Comparison of ENCODE assay signal across 9 cellular contexts in the genomic region with DNA sequence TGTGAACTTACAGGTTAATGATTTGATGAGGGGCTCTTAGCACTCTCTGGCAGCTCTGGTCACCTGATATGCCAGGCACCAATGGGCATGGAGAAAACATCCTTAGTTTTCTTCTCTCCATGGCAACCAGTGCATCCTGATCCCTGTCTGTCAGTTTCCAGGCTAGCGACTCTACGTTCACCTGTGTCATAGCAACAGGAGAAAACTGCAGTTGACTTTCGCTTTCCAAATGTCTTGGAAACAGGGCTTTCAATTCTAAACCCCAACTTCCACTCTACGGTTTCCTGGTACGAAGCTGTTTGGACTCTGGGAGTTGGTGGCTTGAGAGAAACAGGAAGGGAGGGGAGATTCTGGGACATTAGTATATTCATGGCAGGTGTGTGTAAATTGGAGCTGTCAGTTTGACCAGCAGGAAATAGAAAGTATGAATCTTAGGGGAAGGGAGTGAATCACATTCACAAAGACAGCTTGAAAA.
DNase-seq lines count a peak whose midpoint lies in the region; ATAC-seq and TF ChIP-seq lines count a peak whose summit lies in the region.
"Had no signal": no experiment of that assay in that cellular context is flagged by ENCODE, and none has a peak within 500 bp of the region (broad histone marks: within the 10 kb centered on the region; RNA-seq: fewer than 3 reads in every experiment).

No MANE protein-coding gene starts in this region.

- no peaks in the 10 kb centered on the region for H3K9me3 Mint-ChIP-seq in activated T-helper 2 cell treated with anti-CD3 and anti-CD28 coated beads, Interferon-gamma antibody, Interleukin-2, Interleukin-4, amounts not matched to agents 10 μg/mL and 5 μg/mL and 100 μg/mL, durations not matched to agents 14 hours and 24 hours and 36 hours
- H3K9me3 Mint-ChIP-seq in naive B cell, result no peaks in the 10 kb centered on the region

- no peaks in the 10 kb centered on the region for H3K27me3 Mint-ChIP-seq in activated T-helper 2 cell treated with anti-CD3 and anti-CD28 coated beads, Interferon-gamma antibody, Interleukin-2, Interleukin-4, amounts not matched to agents 10 μg/mL and 5 μg/mL and 100 μg/mL, durations not matched to agents 14 hours and 24 hours and 36 hours (ENCODE audit: low read depth)
- peaks cover 0 to 9% (median 0%) of the 10 kb centered on the region in 3 donors for H3K27me3 Mint-ChIP-seq in naive B cell

- no peaks in the 10 kb centered on the region for H3K36me3 Mint-ChIP-seq in activated T-helper 2 cell treated with anti-CD3 and anti-CD28 coated beads, Interferon-gamma antibody, Interleukin-2, Interleukin-4, amounts not matched to agents 10 μg/mL and 5 μg/mL and 100 μg/mL, durations not matched to agents 14 hours and 24 hours and 36 hours (ENCODE audit: low read depth)
- H3K36me3 Mint-ChIP-seq in naive B cell, result no peaks in the 10 kb centered on the region

- no peak for ATAC-seq in naive B cell (ENCODE audit: low read depth in 2 of 2)
- ATAC-seq: left cardiac atrium had no signal

- H3K4me3 Mint-ChIP-seq in activated T-helper 2 cell treated with anti-CD3 and anti-CD28 coated beads, Interferon-gamma antibody, Interleukin-2, Interleukin-4, amounts not matched to agents 10 μg/mL and 5 μg/mL and 100 μg/mL, durations not matched to agents 14 hours and 24 hours and 36 hours (ENCODE audit: low read depth), result peak overlapping the region; percentile 43
- H3K4me3 Mint-ChIP-seq in naive B cell, result peak overlapping the region in 2 of 8 donors; percentile 40 to 64

- H3K27ac Mint-ChIP-seq in activated T-helper 2 cell treated with anti-CD3 and anti-CD28 coated beads, Interferon-gamma antibody, Interleukin-2, Interleukin-4, amounts not matched to agents 10 μg/mL and 5 μg/mL and 100 μg/mL, durations not matched to agents 14 hours and 24 hours and 36 hours, result peak overlapping the region; percentile 42
- H3K27ac Mint-ChIP-seq in naive B cell, result peak overlapping the region in 4 of 6 donors; percentile 33 to 72 (median 37)

- DNase-seq in NCI-H82 (lab: John Stamatoyannopoulos, UW) (peak; percentile 44), NCI-H82 treated with DMSO at 0.1 percent for 48 hours (lab: John Stamatoyannopoulos, UW; ENCODE audit: unreplicated experiment) (no peak), HT1080 (ENCODE audit: low read depth) (peak; percentile 11), naive B cell (no peak), KG1 (lab: John Stamatoyannopoulos, UW) (no peak), GM13977 (ENCODE audit: low spot score) (no peak), hippocampal formation (lab: John Stamatoyannopoulos, UW) (no peak)
- DNase-seq in activated T-helper 2 cell treated with anti-CD3 and anti-CD28 coated beads, Interferon-gamma antibody, Interleukin-2, Interleukin-4, amounts not matched to agents 10 μg/mL and 5 μg/mL and 100 μg/mL, durations not matched to agents 14 hours and 24 hours and 36 hours (ENCODE audit: low spot score), result peak; percentile 20
- DNase-seq: left cardiac atrium had no signal

- H3K4me1 Mint-ChIP-seq in activated T-helper 2 cell treated with anti-CD3 and anti-CD28 coated beads, Interferon-gamma antibody, Interleukin-2, Interleukin-4, amounts not matched to agents 10 μg/mL and 5 μg/mL and 100 μg/mL, durations not matched to agents 14 hours and 24 hours and 36 hours (ENCODE audit: low read depth), result peaks cover 16% of the 10 kb centered on the region
- H3K4me1 Mint-ChIP-seq in naive B cell, result peaks cover 11 to 20% (median 12%) of the 10 kb centered on the region in 3 donors

- in situ Hi-C loops in GM13977 (cut with MboI; ENCODE audit: low pct_unique_long_range_greater_than_20kb, low sequenced_read_pairs, unreplicated experiment), result no loop called here

- intact Hi-C loops in activated T-helper 2 cell treated with anti-CD3 and anti-CD28 coated beads, Interferon-gamma antibody, Interleukin-2, Interleukin-4, amounts not matched to agents 10 μg/mL and 5 μg/mL and 100 μg/mL, durations not matched to agents 14 hours and 24 hours and 36 hours (cut with micrococcal nuclease), result no loop called here

- no peak for TF ChIP-seq CTCF in GM13977 (IDR thresholded peaks at IDR 0.05; ENCODE audit: extremely low read depth, insufficient read depth, missing control alignments)

Comparison
In these comparisons a context has a peak if more than half of its experiments do, and no peak if none do; other contexts are left out.
1. DNase-seq: peak in NCI-H82 (single experiment), HT1080 (single experiment) and activated T-helper 2 cell treated with anti-CD3 and anti-CD28 coated beads, Interferon-gamma antibody, Interleukin-2, Interleukin-4, amounts not matched to agents 10 μg/mL and 5 μg/mL and 100 μg/mL, durations not matched to agents 14 hours and 24 hours and 36 hours (single experiment); none in NCI-H82 treated with DMSO at 0.1 percent for 48 hours (single experiment), naive B cell (single experiment), KG1 (single experiment), GM13977 (single experiment) and hippocampal formation (0 of 2).